ENCODE assay signal across 8 cellular contexts in genomic region chr19:4007836-4008539, GRCh38. TPM values are rescaled to one million over a fixed set of nuclear protein-coding genes. Genes with fewer than 3 reads are reported as not detected.
DNase-seq lines count a peak whose midpoint lies in the region; ATAC-seq and TF ChIP-seq lines count a peak whose summit lies in the region.

No MANE protein-coding gene starts in this region.

- H3K4me3 Mint-ChIP-seq in HFFc6 (peak overlapping the region; percentile 88), mesothelial cell of epicardium (peak overlapping the region; percentile 77)

- peak overlapping the region; percentile 90 to 93 for H3K4me3 ChIP-seq in duodenal mucosa (ENCODE audit: low read depth in 1 of 2, low read length in 2 of 2)
- H3K4me3 ChIP-seq in upper lobe of left lung: peak overlapping the region; percentile 88 to 99 (median 92)

- H3K9me3 ChIP-seq in duodenal mucosa (ENCODE audit: control insufficient read depth in 1 of 2, low read length in 2 of 2): no peaks in the 10 kb centered on the region
- no peaks in the 10 kb centered on the region for H3K9me3 ChIP-seq in upper lobe of left lung

- no peak for TF ChIP-seq EP300 in upper lobe of left lung (IDR thresholded peaks at IDR 0.05)

- peak overlapping the region; percentile 10; the same call in 1 of the 2 replicates for H3K27ac Mint-ChIP-seq in HFFc6
- peak overlapping the region; percentile 83 for H3K27ac Mint-ChIP-seq in mesothelial cell of epicardium

- H3K27me3 ChIP-seq in duodenal mucosa (ENCODE audit: control insufficient read depth in 1 of 2, insufficient read depth in 2 of 2, low read length in 2 of 2) (no peaks in the 10 kb centered on the region), upper lobe of left lung (no peaks in the 10 kb centered on the region)

- no peaks in the 10 kb centered on the region for H3K36me3 Mint-ChIP-seq in HFFc6 (ENCODE audit: low read depth)
- peaks cover under 1% of the 10 kb centered on the region for H3K36me3 Mint-ChIP-seq in mesothelial cell of epicardium

- in situ Hi-C loops in G401 (cut with HindIII; ENCODE audit: low sequenced_read_pairs): no loop called here
- in situ Hi-C loops in SK-MEL-5 (cut with HindIII; ENCODE audit: low pct_unique_long_range_greater_than_20kb, low sequenced_read_pairs): no loop called here

- H3K27ac ChIP-seq in duodenal mucosa (ENCODE audit: low read depth, low read length) (no peak overlapping the region), upper lobe of left lung (peak overlapping the region; percentile 79 to 96 (median 86))

- no peak for TF ChIP-seq POLR2A in upper lobe of left lung (IDR thresholded peaks at IDR 0.05)

- 0 to 2% methylated on average over 7 to 18 of the region's 55 CpGs for WGBS in upper lobe of left lung, 2 donors

- peaks cover 19% of the 10 kb centered on the region for H3K4me1 Mint-ChIP-seq in HFFc6 (ENCODE audit: low read depth)
- peaks cover 32% of the 10 kb centered on the region for H3K4me1 Mint-ChIP-seq in mesothelial cell of epicardium

- peaks cover 26 to 37% of the 10 kb centered on the region in 2 donors for H3K4me1 ChIP-seq in duodenal mucosa (ENCODE audit: control insufficient read depth in 1 of 2, insufficient read depth in 2 of 2, low read length in 2 of 2)
- peaks cover 29 to 56% (median 44%) of the 10 kb centered on the region in 4 donors for H3K4me1 ChIP-seq in upper lobe of left lung

- H3K9ac ChIP-seq in duodenal mucosa (ENCODE audit: low read depth in 1 of 2, low read length in 2 of 2): peak overlapping the region; percentile 79 to 82

- ATAC-seq in upper lobe of left lung (ENCODE audit: low FRiP score in 2 of 2): peak in 1 of 2 donors; percentile 23

- no peaks in the 10 kb centered on the region for H3K9me3 Mint-ChIP-seq in HFFc6
- H3K9me3 Mint-ChIP-seq in mesothelial cell of epicardium: no peaks in the 10 kb centered on the region

- TF ChIP-seq CTCF in HFFc6 (IDR thresholded peaks at IDR 0.05) (no peak), mesothelial cell of epicardium (IDR thresholded peaks at IDR 0.05; ENCODE audit: unreplicated experiment) (no peak), upper lobe of left lung (IDR thresholded peaks at IDR 0.05) (no peak)

- H3K27me3 Mint-ChIP-seq in HFFc6 (ENCODE audit: insufficient read depth) (peaks cover 2% of the 10 kb centered on the region; the same call in 1 of the 2 replicates), mesothelial cell of epicardium (ENCODE audit: low read depth) (no peaks in the 10 kb centered on the region)

- DNase-seq in G401 (ENCODE audit: low spot score) (peak; percentile 14), HFFc6 (no peak), SK-MEL-5 (ENCODE audit: low read depth, low spot score) (peak; percentile 33), mesothelial cell of epicardium (ENCODE audit: low spot score in 2 of 2, unreplicated experiment in 2 of 2) (no peak), upper lobe of left lung (peak in 1 of 2 donors; percentile 49), activated gamma-delta T cell treated with Interleukin-2 at 50 U/mL for 16 hours (no peak), LoVo (ENCODE audit: low spot score) (no peak)

- H3K36me3 ChIP-seq in duodenal mucosa (ENCODE audit: control insufficient read depth in 1 of 2, insufficient read depth in 2 of 2, low read length in 2 of 2): peaks cover 2 to 4% of the 10 kb centered on the region in 2 donors
- peaks cover 2 to 8% (median 3%) of the 10 kb centered on the region in 4 donors for H3K36me3 ChIP-seq in upper lobe of left lung

RNA-seq across cellular contexts. Expression of gene PIAS4, which starts 0.5 kb away (rescaled TPM):
- total RNA-seq in G401 (2014; rRNA removed; shearing (Covaris generic)): 24.7 and 45.7 TPM in 2 replicates
- total RNA-seq in HFFc6 (2021; fragmentation: NEBNext Ultra II Directional; extraction: Animal tissue kit (Norgen Biotek cat#: 25700)): 10 to 100 TPM; 20.0 to 26.0 (median 23.3) TPM
- 19.1 and 20.6 TPM in 2 replicates for total RNA-seq in SK-MEL-5 (2014; rRNA removed; shearing (Covaris generic))
- polyA plus RNA-seq in SK-MEL-5 (2015; cell fraction: cytosol; rRNA removed): 17.5 and 18.5 TPM in 2 replicates
- 12.2 and 15.6 TPM in 2 replicates for polyA plus RNA-seq in SK-MEL-5 (2015; cell fraction: nucleus; rRNA removed)
- total RNA-seq in mesothelial cell of epicardium: 47.9 to 50.1 TPM (median 48.0 TPM) in 3 replicates
- total RNA-seq in upper lobe of left lung: 10 to 100 TPM; 13.7 to 53.4 (median 21.9) TPM

RNA-seq across cellular contexts. Expression of gene EEF2, which starts 22.7 kb away (rescaled TPM):
- 2,932 and 3,263 TPM in 2 replicates for total RNA-seq in G401 (2014; rRNA removed; shearing (Covaris generic))
- 1,000 to 10,000 TPM; 2,555 to 2,867 (median 2,696) TPM for total RNA-seq in HFFc6 (2021; fragmentation: NEBNext Ultra II Directional; extraction: Animal tissue kit (Norgen Biotek cat#: 25700))
- 1,726 and 1,742 TPM in 2 replicates for total RNA-seq in SK-MEL-5 (2014; rRNA removed; shearing (Covaris generic))
- 1,706 and 2,105 TPM in 2 replicates for polyA plus RNA-seq in SK-MEL-5 (2015; cell fraction: cytosol; rRNA removed)
- polyA plus RNA-seq in SK-MEL-5 (2015; cell fraction: nucleus; rRNA removed): 424 and 489 TPM in 2 replicates
- total RNA-seq in mesothelial cell of epicardium: 2,808 to 2,923 TPM (median 2,892 TPM) in 3 replicates
- total RNA-seq in upper lobe of left lung: 1,000 to 10,000 TPM; 1,167 to 2,562 (median 1,758) TPM

RNA-seq across cellular contexts. Expression of gene DAPK3, which starts 37.1 kb away (rescaled TPM):
- total RNA-seq in G401 (2014; rRNA removed; shearing (Covaris generic)): 171 and 247 TPM in 2 replicates
- 100 to 1,000 TPM; 116 to 140 (median 128) TPM for total RNA-seq in HFFc6 (2021; fragmentation: NEBNext Ultra II Directional; extraction: Animal tissue kit (Norgen Biotek cat#: 25700))
- 55.6 and 62.7 TPM in 2 replicates for total RNA-seq in SK-MEL-5 (2014; rRNA removed; shearing (Covaris generic))
- polyA plus RNA-seq in SK-MEL-5 (2015; cell fraction: cytosol; rRNA removed): 48.3 and 69.5 TPM in 2 replicates
- 56.0 and 97.2 TPM in 2 replicates for polyA plus RNA-seq in SK-MEL-5 (2015; cell fraction: nucleus; rRNA removed)
- 127 to 135 TPM (median 131 TPM) in 3 replicates for total RNA-seq in mesothelial cell of epicardium
- total RNA-seq in upper lobe of left lung: 100 to 1,000 TPM in 1 of 6 donors, 10 to 100 TPM in 5; 54.3 to 107 (median 80.6) TPM

RNA-seq across cellular contexts. Expression of gene ZBTB7A, which starts 58.7 kb away (rescaled TPM):
- 12.8 and 13.3 TPM in 2 replicates for total RNA-seq in G401 (2014; rRNA removed; shearing (Covaris generic))
- total RNA-seq in HFFc6 (2021; fragmentation: NEBNext Ultra II Directional; extraction: Animal tissue kit (Norgen Biotek cat#: 25700)): 10 to 100 TPM; 40.8 to 47.6 (median 43.6) TPM
- 6.9 and 8.2 TPM in 2 replicates for total RNA-seq in SK-MEL-5 (2014; rRNA removed; shearing (Covaris generic))
- 28.2 and 31.6 TPM in 2 replicates for polyA plus RNA-seq in SK-MEL-5 (2015; cell fraction: cytosol; rRNA removed)
- polyA plus RNA-seq in SK-MEL-5 (2015; cell fraction: nucleus; rRNA removed): 13.4 and 17.6 TPM in 2 replicates
- total RNA-seq in mesothelial cell of epicardium (27.3 to 27.9 TPM (median 27.7 TPM) in 3 replicates), upper lobe of left lung (100 to 1,000 TPM in 1 of 6 donors, 10 to 100 TPM in 5; 54.1 to 131 (median 72.6) TPM)

Comparison
In these comparisons a context has a peak if more than half of its experiments do, and no peak if none do; other contexts are left out.
1. DNase-seq: peak in G401 (single experiment) and SK-MEL-5 (single experiment); none in HFFc6 (single experiment), mesothelial cell of epicardium (0 of 2), activated gamma-delta T cell treated with Interleukin-2 at 50 U/mL for 16 hours (single experiment) and LoVo (single experiment).